25 cellular contexts compared by ENCODE assay signal in genomic region chr12:40738856-40739255, GRCh38. TPM values are rescaled to one million over a fixed set of nuclear protein-coding genes. Genes with fewer than 3 reads are reported as not detected.
"Had no signal": no experiment of that assay in that cellular context is flagged by ENCODE, and none has a peak within 500 bp of the region (broad histone marks: within the 10 kb centered on the region; RNA-seq: fewer than 3 reads in every experiment).

No MANE protein-coding gene starts in this region.

- DNase-seq: hippocampal formation; kidney; left colon; left lung; lower lobe of right lung; mammary epithelial cell; mesenchymal stem cell; naive B cell; natural killer cell; nephron progenitor cell; occipital lobe; psoas muscle; right cardiac atrium; stimulated activated CD4-positive, alpha-beta T cell treated with anti-CD3 and anti-CD28 coated beads, Interleukin-12 subunit alpha, Interleukin-12 subunit beta, amount 100 ng/mL, for 4 hours; stimulated activated CD4-positive, alpha-beta T cell treated with anti-CD3 and anti-CD28 coated beads, Interleukin-15, amount 100 ng/mL, for 24 hours; stimulated activated CD4-positive, alpha-beta T cell treated with anti-CD3 and anti-CD28 coated beads, Interleukin-2, amount 100 ng/mL, for 24 hours; stimulated activated CD4-positive, alpha-beta T cell treated with anti-CD3 and anti-CD28 coated beads, Interleukin-4, amount 100 ng/mL, for 1 hour; stimulated activated naive B cell treated with anti-CD40 and anti-IgM and Interleukin-4, amounts not matched to agents 10 μg/mL and 1 μg/mL and 100 μg/mL, for 72 hours; stimulated activated naive CD8-positive, alpha-beta T cell treated with anti-CD3 and anti-CD28 coated beads, Interleukin-15, Interleukin-2, amounts not matched to agents 100 U/mL and 50 U/mL, for 24 hours; stomach; testis; thyroid gland; transverse colon; upper lobe of left lung had no signal

- ATAC-seq: left colon; left lung; lower lobe of right lung; natural killer cell; psoas muscle; right cardiac atrium; sciatic nerve; stimulated activated naive B cell treated with anti-CD40 and anti-IgM and Interleukin-4, amounts not matched to agents 10 μg/mL and 1 μg/mL and 100 μg/mL, for 72 hours; stimulated activated naive CD8-positive, alpha-beta T cell treated with anti-CD3 and anti-CD28 coated beads, Interleukin-15, Interleukin-2, amounts not matched to agents 100 U/mL and 50 U/mL, for 24 hours had no signal

RNA-seq across cellular contexts. Expression of gene CNTN1, which starts 46.6 kb away (rescaled TPM):
- total RNA-seq: natural killer cell had no signal
